Comparison of ENCODE assay signal across 8 cellular contexts in genomic region chr7:39732837-39733804, GRCh38.
A peak's percentile ranks its signal among the peaks of the same experiment; 100 is the strongest.
DNase-seq lines count a peak whose midpoint lies in the region; ATAC-seq, FAIRE-seq and TF ChIP-seq lines count a peak whose summit lies in the region.

No MANE protein-coding gene starts in this region.

- H3K4me1 ChIP-seq in smooth muscle cell (ENCODE audit: low read depth) = peaks cover 15% of the 10 kb centered on the region

- peaks cover 8% of the 10 kb centered on the region for H3F3A ChIP-seq in smooth muscle cell (ENCODE audit: low read depth)

- no peaks in the 10 kb centered on the region for H3K27me3 ChIP-seq in bronchial epithelial cell (ENCODE audit: control insufficient read depth, insufficient read depth, low read length)
- peaks cover 3% of the 10 kb centered on the region for H3K27me3 ChIP-seq in smooth muscle cell (ENCODE audit: low read depth)

- 5% methylated on average over 52 of the region's 52 CpGs for WGBS in smooth muscle cell (ENCODE audit: low lambda C conversion rate)

- H3K4me2 ChIP-seq in smooth muscle cell = peak overlapping the region; percentile 87

- peak overlapping the region; percentile 97 for H3K27ac ChIP-seq in smooth muscle cell (ENCODE audit: low read depth)

- DNase-seq in AG04449 (ENCODE audit: low read depth, low spot score) (peak; percentile 79), NCI-H2196 treated with DMSO at 0.1 percent for 48 hours (lab: John Stamatoyannopoulos, UW; ENCODE audit: unreplicated experiment) (peak; percentile 91), bronchial epithelial cell (ENCODE audit: low read depth) (peak; percentile 86), iPS-NIHi7 (ENCODE audit: extremely low spot score) (peak; percentile 97), smooth muscle cell (lab: John Stamatoyannopoulos, UW; ENCODE audit: unreplicated experiment) (peak; percentile 94)

- no peaks in the 10 kb centered on the region for H3K9me3 ChIP-seq in smooth muscle cell (replicated peaks; ENCODE audit: low read depth)

- ATAC-seq in GM18907 (IDR thresholded peaks at IDR 0.05; ENCODE audit: unreplicated experiment) (peak; percentile 95), HG03139 (IDR thresholded peaks at IDR 0.05; ENCODE audit: unreplicated experiment) (peak; percentile 92)

- peak overlapping the region; percentile 65 for H2AFZ ChIP-seq in smooth muscle cell (ENCODE audit: low read depth)

- no peak for FAIRE-seq in bronchial epithelial cell (lab: Jason Lieb, UNC)

- TF ChIP-seq CTCF in AG04449 (IDR thresholded peaks at IDR 0.05; ENCODE audit: insufficient read depth, low read length, missing control alignments) (no peak), WI38 (IDR thresholded peaks at IDR 0.05; ENCODE audit: low read depth, low read length) (no peak), bronchial epithelial cell (IDR thresholded peaks at IDR 0.05; ENCODE audit: insufficient read depth, low read length, severe bottlenecking) (no peak), smooth muscle cell (IDR thresholded peaks at IDR 0.05; ENCODE audit: borderline replicate concordance, insufficient read depth, poor library complexity, severe bottlenecking) (no peak)

- POLR2A ChIA-PET in AG04449 (lab: Yijun Ruan, JAX) = interaction anchor here (0.8 to 1.1 kb wide), 3 partner anchors 112 to 143 kb away, joined by 3 read pairs; no protein-coding TSS in a partner anchor

- peak overlapping the region; percentile 71 for H3K4me3 ChIP-seq in AG04449 (ENCODE audit: low read depth, low read length)
- peak overlapping the region; percentile 61 for H3K4me3 ChIP-seq in WI38 (ENCODE audit: low read depth, low read length)
- H3K4me3 ChIP-seq in bronchial epithelial cell (ENCODE audit: low read depth, low read length) = peak overlapping the region; percentile 49
- H3K4me3 ChIP-seq in smooth muscle cell = peak overlapping the region; percentile 56

- H4K20me1 ChIP-seq in smooth muscle cell (ENCODE audit: low read depth) = no peaks in the 10 kb centered on the region

- peak overlapping the region; percentile 92 for H3K9ac ChIP-seq in smooth muscle cell (ENCODE audit: low read depth)

- H3K36me3 ChIP-seq in bronchial epithelial cell (ENCODE audit: control insufficient read depth, insufficient read depth, low read length) = no peaks in the 10 kb centered on the region
- H3K36me3 ChIP-seq in smooth muscle cell (ENCODE audit: low read depth) = no peaks in the 10 kb centered on the region

- no peaks in the 10 kb centered on the region for H3K79me2 ChIP-seq in smooth muscle cell (ENCODE audit: low read depth)

- CTCF ChIA-PET in AG04449 (lab: Yijun Ruan, JAX) = interaction anchor here (1.3 to 6.4 kb wide), 3 partner anchors 8 to 152 kb away, joined by 3 to 77 read pairs (median 69); no protein-coding TSS in a partner anchor

Comparison
In these comparisons a context has a peak if more than half of its experiments do, and no peak if none do; other contexts are left out.
1. Peak in every context shown above with its lines: DNase-seq, ATAC-seq, H3K4me3 ChIP-seq and H3K27ac ChIP-seq.